In the genomic region with DNA sequence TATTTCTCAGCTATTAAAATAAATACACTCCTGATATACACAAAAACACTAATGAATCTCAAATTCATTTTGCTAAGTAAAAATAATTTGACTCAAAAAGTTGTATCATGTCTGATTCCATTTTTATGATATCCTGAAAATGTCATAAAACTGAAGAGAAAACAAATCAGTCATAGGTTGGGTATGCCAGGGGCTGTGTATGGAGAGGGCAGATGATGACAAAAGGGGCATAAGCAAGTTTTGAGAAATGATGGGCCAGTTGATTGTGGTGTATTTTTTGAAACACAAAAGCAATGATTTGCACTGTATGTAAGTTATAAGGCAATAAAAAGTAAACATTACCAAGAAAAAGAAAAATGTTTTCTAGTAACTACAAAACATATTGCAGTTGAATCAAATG, we compare ENCODE assay signal across 28 cellular contexts. TPM values are rescaled to one million over a fixed set of nuclear protein-coding genes. Genes with fewer than 3 reads are reported as not detected.
"Had no signal": no experiment of that assay in that cellular context is flagged by ENCODE, and none has a peak within 500 bp of the region (broad histone marks: within the 10 kb centered on the region; RNA-seq: fewer than 3 reads in every experiment).

No MANE protein-coding gene starts in this region.

- H3K27me3 ChIP-seq: neural progenitor cell, ovary, right lobe of liver, sigmoid colon, stomach, thyroid gland, tibial nerve, upper lobe of left lung had no signal

- H3K4me1 Mint-ChIP-seq: naive B cell; naive thymus-derived CD8-positive, alpha-beta T cell; neural progenitor cell; stimulated activated effector memory CD8-positive, alpha-beta T cell treated with anti-CD3 and anti-CD28 coated beads, Interleukin-12 subunit alpha, Interleukin-12 subunit beta, amount 100 ng/mL, for 72 hours; stimulated activated naive B cell treated with anti-CD40 and anti-IgM and Interleukin-4, amounts not matched to agents 10 μg/mL and 1 μg/mL and 100 μg/mL, for 72 hours had no signal

- ATAC-seq: naive thymus-derived CD8-positive, alpha-beta T cell; natural killer cell treated with Interleukin-12 subunit alpha and Interleukin-12 subunit beta and Interleukin-15 and Interleukin-18, amount 100 ng/mL, for 72 hours; psoas muscle; right cardiac atrium; right lobe of liver; stimulated activated effector memory CD8-positive, alpha-beta T cell treated with anti-CD3 and anti-CD28 coated beads, Interleukin-12 subunit alpha, Interleukin-12 subunit beta, amount 100 ng/mL, for 72 hours; stimulated activated naive B cell treated with anti-CD40 and anti-IgM and Interleukin-4, amounts not matched to agents 10 μg/mL and 1 μg/mL and 100 μg/mL, for 72 hours had no signal

- H3K4me3 ChIP-seq: neural progenitor cell, ovary, psoas muscle, right lobe of liver, sigmoid colon, stomach, thoracic aorta, thyroid gland, tibial nerve, upper lobe of left lung had no signal

- H3K9me3 Mint-ChIP-seq: natural killer cell treated with Interleukin-12 subunit alpha and Interleukin-12 subunit beta and Interleukin-15 and Interleukin-18, amount 100 ng/mL, for 72 hours; neural progenitor cell; stimulated activated effector memory CD8-positive, alpha-beta T cell treated with anti-CD3 and anti-CD28 coated beads, Interleukin-12 subunit alpha, Interleukin-12 subunit beta, amount 100 ng/mL, for 72 hours; stimulated activated naive CD8-positive, alpha-beta T cell treated with anti-CD3 and anti-CD28 coated beads, Interleukin-15, Interleukin-2, amounts not matched to agents 100 ng/mL and 50 ng/mL, for 24 hours had no signal

- H3K79me2 ChIP-seq: parathyroid adenoma had no signal

- H3K27me3 Mint-ChIP-seq: progenitor cell of endocrine pancreas had no signal

- H3K36me3 Mint-ChIP-seq: naive B cell; natural killer cell treated with Interleukin-12 subunit alpha and Interleukin-12 subunit beta and Interleukin-15 and Interleukin-18, amount 100 ng/mL, for 72 hours; neural progenitor cell; stimulated activated effector memory CD8-positive, alpha-beta T cell treated with anti-CD3 and anti-CD28 coated beads, Interleukin-12 subunit alpha, Interleukin-12 subunit beta, amount 100 ng/mL, for 72 hours; stimulated activated naive B cell treated with anti-CD40 and anti-IgM and Interleukin-4, amounts not matched to agents 10 μg/mL and 1 μg/mL and 100 μg/mL, for 72 hours had no signal

- H3K9ac ChIP-seq: neural progenitor cell, parathyroid adenoma had no signal

- DNase-seq: naive B cell; naive thymus-derived CD8-positive, alpha-beta T cell; occipital lobe; ovary; posterior cingulate gyrus; psoas muscle; right cardiac atrium; right lobe of liver; sigmoid colon; small intestine; stimulated activated CD4-positive, alpha-beta T cell treated with anti-CD3 and anti-CD28 coated beads, Interleukin-15, amount 100 ng/mL, for 24 hours; stimulated activated CD4-positive, alpha-beta T cell treated with anti-CD3 and anti-CD28 coated beads, Interleukin-2, amount 100 ng/mL, for 24 hours; stimulated activated CD4-positive, alpha-beta T cell treated with anti-CD3 and anti-CD28 coated beads, Interleukin-2, amount 100 ng/mL, for 48 hours; stimulated activated CD4-positive, alpha-beta T cell treated with anti-CD3 and anti-CD28 coated beads, Interleukin-4, amount 100 ng/mL, for 24 hours; stimulated activated naive B cell treated with anti-CD40 and anti-IgM and Interleukin-4, amounts not matched to agents 10 μg/mL and 1 μg/mL and 100 μg/mL, for 72 hours; stimulated activated naive CD4-positive, alpha-beta T cell treated with Interleukin-2 at 50 U/mL for 16 hours; stomach; thyroid gland; trophoblast cell; upper lobe of left lung had no signal

- H3K9me3 ChIP-seq: ovary, right lobe of liver, thoracic aorta, thyroid gland, upper lobe of left lung had no signal

- H3K4me3 Mint-ChIP-seq: naive B cell; naive thymus-derived CD8-positive, alpha-beta T cell; natural killer cell treated with Interleukin-12 subunit alpha and Interleukin-12 subunit beta and Interleukin-15 and Interleukin-18, amount 100 ng/mL, for 72 hours; neural progenitor cell; stimulated activated effector memory CD8-positive, alpha-beta T cell treated with anti-CD3 and anti-CD28 coated beads, Interleukin-12 subunit alpha, Interleukin-12 subunit beta, amount 100 ng/mL, for 72 hours; stimulated activated naive B cell treated with anti-CD40 and anti-IgM and Interleukin-4, amounts not matched to agents 10 μg/mL and 1 μg/mL and 100 μg/mL, for 72 hours; stimulated activated naive CD8-positive, alpha-beta T cell treated with anti-CD3 and anti-CD28 coated beads, Interleukin-15, Interleukin-2, amounts not matched to agents 100 ng/mL and 50 ng/mL, for 24 hours had no signal

- H3K36me3 ChIP-seq: neural progenitor cell, ovary, right lobe of liver, sigmoid colon, stomach, thoracic aorta, thyroid gland, tibial nerve, upper lobe of left lung had no signal

- H3K4me1 ChIP-seq: neural progenitor cell, parathyroid adenoma, psoas muscle, right lobe of liver, sigmoid colon, stomach, thyroid gland, tibial nerve, upper lobe of left lung had no signal

- H3K27ac ChIP-seq: neural progenitor cell, ovary, parathyroid adenoma, psoas muscle, right lobe of liver, sigmoid colon, stomach, thoracic aorta, thyroid gland, tibial nerve, upper lobe of left lung had no signal

- H3K27ac Mint-ChIP-seq: naive B cell; naive thymus-derived CD8-positive, alpha-beta T cell; natural killer cell treated with Interleukin-12 subunit alpha and Interleukin-12 subunit beta and Interleukin-15 and Interleukin-18, amount 100 ng/mL, for 72 hours; neural progenitor cell; progenitor cell of endocrine pancreas; stimulated activated effector memory CD8-positive, alpha-beta T cell treated with anti-CD3 and anti-CD28 coated beads, Interleukin-12 subunit alpha, Interleukin-12 subunit beta, amount 100 ng/mL, for 72 hours; stimulated activated naive B cell treated with anti-CD40 and anti-IgM and Interleukin-4, amounts not matched to agents 10 μg/mL and 1 μg/mL and 100 μg/mL, for 72 hours; stimulated activated naive CD8-positive, alpha-beta T cell treated with anti-CD3 and anti-CD28 coated beads, Interleukin-15, Interleukin-2, amounts not matched to agents 100 ng/mL and 50 ng/mL, for 24 hours had no signal

- H2AFZ ChIP-seq: neural progenitor cell, parathyroid adenoma had no signal

- H3K4me2 ChIP-seq: neural progenitor cell had no signal

RNA-seq across cellular contexts. Expression of gene TSPAN12, which starts 57.4 kb away (rescaled TPM):
- total RNA-seq: naive thymus-derived CD8-positive, alpha-beta T cell; natural killer cell treated with Interleukin-12 subunit alpha and Interleukin-12 subunit beta and Interleukin-15 and Interleukin-18, amount 100 ng/mL, for 72 hours had no signal
- polyA plus RNA-seq: naive thymus-derived CD8-positive, alpha-beta T cell had no signal
